2 cellular contexts compared by ENCODE assay signal in genomic region chr4:94765653-94766052, GRCh38.
TF ChIP-seq lines count a peak whose summit lies in the region.

No MANE protein-coding gene starts in this region.

TF ChIP-seq in HEK293, 187 proteins besides CTCF, POLR2A, EP300 and RAD21:
- TF ChIP-seq PRDM6 (tag by site-specific recombination; IDR thresholded peaks at IDR 0.05) (peak; percentile 40; the same call in 1 of the 2 replicates), ZFP37 (tag by site-specific recombination; IDR thresholded peaks at IDR 0.05) (no peak)

TF ChIP-seq in H1, 55 proteins besides CTCF, POLR2A, EP300 and RAD21 (continued from another document):
- no peak for TF ChIP-seq RFX5 (IDR thresholded peaks at IDR 0.05; ENCODE audit: borderline replicate concordance, low read depth, low read length)
- TF ChIP-seq GTF2F1 (IDR thresholded peaks at IDR 0.05; ENCODE audit: borderline replicate concordance, low read depth, low read length) = no peak
- TF ChIP-seq SIX5 (IDR thresholded peaks at IDR 0.05; ENCODE audit: low read depth, low read length) = no peak
- no peak for TF ChIP-seq ZNF274 (IDR thresholded peaks at IDR 0.05; ENCODE audit: borderline replicate concordance, extremely low read depth, low read length)
- TF ChIP-seq ASH2L (IDR thresholded peaks at IDR 0.05; ENCODE audit: low read length) = no peak
- TF ChIP-seq USF2 (IDR thresholded peaks at IDR 0.05; ENCODE audit: low read length) = no peak
- no peak for TF ChIP-seq HDAC6 (IDR thresholded peaks at IDR 0.05; ENCODE audit: low read depth, low read length)
